Comparison of ENCODE assay signal across 8 cellular contexts in genomic region chr7:148697256-148697841, GRCh38. TPM values are rescaled to one million over a fixed set of nuclear protein-coding genes. Genes with fewer than 3 reads are reported as not detected.
DNase-seq lines count a peak whose midpoint lies in the region; ATAC-seq, FAIRE-seq and TF ChIP-seq lines count a peak whose summit lies in the region.

No MANE protein-coding gene starts in this region.

- H3K27me3 ChIP-seq in IMR-90 (ENCODE audit: control insufficient read depth, insufficient read depth, low read length) (no peaks in the 10 kb centered on the region), H1 (replicated peaks in 1 of 4; ENCODE audit: control insufficient read depth in 3 of 4, extremely low read depth in 1 of 4, insufficient read depth in 3 of 4, low read length in 3 of 4) (no peaks in the 10 kb centered on the region), H7 (ENCODE audit: control insufficient read depth, insufficient read depth, low read length) (no peaks in the 10 kb centered on the region)
- H3K27me3 ChIP-seq in naive thymus-derived CD4-positive, alpha-beta T cell (ENCODE audit: control insufficient read depth in 2 of 2, insufficient read depth in 2 of 2, low read length in 2 of 2) = no peaks in the 10 kb centered on the region

- H3K23ac ChIP-seq in IMR-90 (ENCODE audit: low read depth, low read length) = peak overlapping the region; percentile 65; the same call in 1 of the 2 replicates
- no peak overlapping the region for H3K23ac ChIP-seq in H1 (ENCODE audit: insufficient read length)

- no TSS peak for BruUV-seq in IMR-90 (replicated peaks; lab: Mats Ljungman, UMichigan)

- H3K56ac ChIP-seq in IMR-90 (ENCODE audit: extremely low read depth, insufficient read depth, low read length) = peak overlapping the region; percentile 72; the same call in 1 of the 2 replicates
- H3K56ac ChIP-seq in H1 (replicated peaks; ENCODE audit: insufficient read length, low read depth, low read length) = no peak overlapping the region

- H4K91ac ChIP-seq in IMR-90 (ENCODE audit: insufficient read depth, low read depth, low read length) (no peak overlapping the region), H1 (replicated peaks; ENCODE audit: insufficient read length, low read length) (no peak overlapping the region)

- intact Hi-C loops in IMR-90 (cut with micrococcal nuclease) = loop anchor here (2.0 kb wide), 1 partner anchor 265 kb away; no protein-coding TSS in a partner anchor
- intact Hi-C loops in naive thymus-derived CD4-positive, alpha-beta T cell (cut with micrococcal nuclease) = loop anchor here in 1 of 2 donors (1.0 to 5.0 kb wide), 4 partner anchors 40 to 800 kb away; partner anchors contain the start of genes ZNF746 and ZNF786

- H3K4me3 ChIP-seq in IMR-90 (ENCODE audit: insufficient read depth, low read depth, low read length) (peak overlapping the region; percentile 92), H1 (ENCODE audit: extremely low read depth in 1 of 4, insufficient read depth in 2 of 4, low read depth in 3 of 4, low read length in 4 of 4) (peak overlapping the region; percentile 4 to 89 (median 82); a peak in 6 of 8 replicates), H7 (ENCODE audit: insufficient read depth, low read depth, low read length) (no peak overlapping the region; the same call in 1 of the 2 replicates)
- H3K4me3 ChIP-seq in naive thymus-derived CD4-positive, alpha-beta T cell (ENCODE audit: low read length) = peak overlapping the region; percentile 80

- no peak for TF ChIP-seq CTCF in IMR-90 (conservative IDR thresholded peaks at IDR 0.05; ENCODE audit: low read depth, low read length)
- TF ChIP-seq CTCF in H1 (IDR thresholded peaks at IDR 0.05; ENCODE audit: control extremely low read depth in 1 of 3, insufficient read depth in 1 of 3, low read depth in 1 of 3, low read length in 3 of 3) = no peak

- H4K20me1 ChIP-seq in IMR-90 (ENCODE audit: insufficient read depth, low read length) (peaks cover 24% of the 10 kb centered on the region), H1 (replicated peaks in 1 of 2; ENCODE audit: control insufficient read depth in 1 of 2, insufficient read depth in 2 of 2, low read length in 2 of 2) (peaks cover 0 to 8% of the 10 kb centered on the region in 2 experiments)

- no peaks in the 10 kb centered on the region for H3K23me2 ChIP-seq in H1 (ENCODE audit: low read depth, low read length)

- peak overlapping the region; percentile 30 for H2AK9ac ChIP-seq in IMR-90 (replicated peaks; ENCODE audit: low read depth, low read length, poor library complexity)

- H2AFZ ChIP-seq in IMR-90 (replicated peaks; ENCODE audit: low read length, poor library complexity) (peak overlapping the region; percentile 80), H1 (ENCODE audit: low read length) (no peak overlapping the region)

- peaks cover 39% of the 10 kb centered on the region for H3K4me1 Mint-ChIP-seq in activated CD4-positive, alpha-beta T cell treated with anti-CD3 and anti-CD28 coated beads, Interleukin-2, amount 10 ng/mL, durations not matched to agents 7 days and 5 days
- H3K4me1 Mint-ChIP-seq in naive thymus-derived CD4-positive, alpha-beta T cell = peaks cover 30 to 43% (median 42%) of the 10 kb centered on the region in 7 donors

- peak overlapping the region; percentile 89 for H2BK5ac ChIP-seq in IMR-90 (ENCODE audit: low read depth, low read length, poor library complexity, severe bottlenecking)
- H2BK5ac ChIP-seq in H1 (ENCODE audit: low read depth, low read length) = no peak overlapping the region

- H3K14ac ChIP-seq in IMR-90 (replicated peaks; ENCODE audit: low read depth, low read length) (peak overlapping the region; percentile 24; the same call in 1 of the 2 replicates), H1 (ENCODE audit: insufficient read length) (no peak overlapping the region)

- no peak overlapping the region for H3K18ac ChIP-seq in IMR-90 (ENCODE audit: low read depth, low read length)
- H3K18ac ChIP-seq in H1 (ENCODE audit: extremely low read depth, low read length) = no peak overlapping the region

- CTCF ChIA-PET in IMR-90 (lab: Yijun Ruan, JAX) = interaction anchor here (1.1 kb wide), 1 partner anchor 12 kb away, joined by 3 read pairs; no protein-coding TSS in a partner anchor
- CTCF ChIA-PET in activated CD4-positive, alpha-beta T cell treated with anti-CD3 and anti-CD28 coated beads, Interleukin-2, amount 10 ng/mL, durations not matched to agents 7 days and 5 days (lab: Charles Lee) = interaction anchor here (1.2 kb wide), 2 partner anchors 76 to 122 kb away, joined by 3 read pairs; no protein-coding TSS in a partner anchor
- CTCF ChIA-PET in H1 (lab: Charles Lee; ENCODE audit: partially characterized antibody) = no interaction called here
- CTCF ChIA-PET in naive thymus-derived CD4-positive, alpha-beta T cell (lab: Charles Lee) = interaction anchor here (2.0 kb wide), 1 partner anchor 122 kb away, joined by 12 read pairs; no protein-coding TSS in a partner anchor

- H3K9me3 Mint-ChIP-seq in activated CD4-positive, alpha-beta T cell treated with anti-CD3 and anti-CD28 coated beads, Interleukin-2, amount 10 ng/mL, durations not matched to agents 7 days and 5 days = no peaks in the 10 kb centered on the region
- no peaks in the 10 kb centered on the region for H3K9me3 Mint-ChIP-seq in naive thymus-derived CD4-positive, alpha-beta T cell

- no peak overlapping the region for H2BK12ac ChIP-seq in H1 (ENCODE audit: low read depth, low read length)

- no peak for FAIRE-seq in H1 (lab: Jason Lieb, UNC)

- no peaks in the 10 kb centered on the region for H3K27me3 Mint-ChIP-seq in activated CD4-positive, alpha-beta T cell treated with anti-CD3 and anti-CD28 coated beads, Interleukin-2, amount 10 ng/mL, durations not matched to agents 7 days and 5 days
- H3K27me3 Mint-ChIP-seq in naive thymus-derived CD4-positive, alpha-beta T cell = no peaks in the 10 kb centered on the region

- H2AK5ac ChIP-seq in IMR-90 (ENCODE audit: low read depth, low read length) (peak overlapping the region; percentile 58; the same call in 1 of the 2 replicates), H1 (ENCODE audit: low read depth, low read length) (no peak overlapping the region)

- H4K8ac ChIP-seq in IMR-90 (ENCODE audit: low read depth in 2 of 2, low read length in 2 of 2) (peak overlapping the region; percentile 40 to 68), H1 (ENCODE audit: extremely low read depth, insufficient read depth, low read length) (no peak overlapping the region; the same call in 1 of the 2 replicates)

- peaks cover 0 to 14% of the 10 kb centered on the region in 2 experiments; a peak in 2 of 4 replicates for H3K79me1 ChIP-seq in IMR-90 (ENCODE audit: low read depth in 1 of 2, low read length in 2 of 2)
- no peaks in the 10 kb centered on the region for H3K79me1 ChIP-seq in H1 (ENCODE audit: low read depth, low read length)

- H3K4me1 ChIP-seq in IMR-90 (ENCODE audit: control insufficient read depth, insufficient read depth, low read length) = peaks cover 4% of the 10 kb centered on the region
- peaks cover 2 to 15% (median 7%) of the 10 kb centered on the region in 4 experiments; a peak in 6 of 7 replicates for H3K4me1 ChIP-seq in H1 (replicated peaks in 1 of 4; ENCODE audit: control insufficient read depth in 3 of 4, insufficient read depth in 4 of 4, low read length in 3 of 4)
- peaks cover 17 to 26% of the 10 kb centered on the region in 2 donors for H3K4me1 ChIP-seq in naive thymus-derived CD4-positive, alpha-beta T cell (ENCODE audit: control insufficient read depth in 2 of 2, insufficient read depth in 2 of 2, low read length in 2 of 2)

- H3K9me3 ChIP-seq in IMR-90 (ENCODE audit: control insufficient read depth, insufficient read depth, low read length) (no peaks in the 10 kb centered on the region), H1 (ENCODE audit: insufficient read depth in 2 of 2, low read depth in 1 of 2, low read length in 1 of 2) (no peaks in the 10 kb centered on the region)
- no peaks in the 10 kb centered on the region for H3K9me3 ChIP-seq in naive thymus-derived CD4-positive, alpha-beta T cell (ENCODE audit: control insufficient read depth in 2 of 3, low read length in 3 of 3)

- H2BK15ac ChIP-seq in IMR-90 (ENCODE audit: low read depth, low read length) (peak overlapping the region; percentile 53; the same call in 1 of the 3 replicates), H1 (ENCODE audit: low read length) (no peak overlapping the region)

- TF ChIP-seq RAD21 in IMR-90 (IDR thresholded peaks at IDR 0.05; ENCODE audit: low read length) (no peak), H1 (IDR thresholded peaks at IDR 0.05 in 1 of 2, conservative IDR thresholded peaks at IDR 0.05 in 1 of 2; ENCODE audit: low read depth in 2 of 2, low read length in 2 of 2) (no peak)

- no peak for TF ChIP-seq EP300 in H1 (IDR thresholded peaks at IDR 0.05; ENCODE audit: borderline replicate concordance in 1 of 2, low read depth in 2 of 2, low read length in 2 of 2)

- peak overlapping the region; percentile 65 for H3K27ac ChIP-seq in IMR-90 (ENCODE audit: insufficient read depth, low read length)
- no peak overlapping the region for H3K27ac ChIP-seq in H1 (ENCODE audit: low read depth, low read length)
- peak overlapping the region; percentile 93 for H3K27ac ChIP-seq in naive thymus-derived CD4-positive, alpha-beta T cell (ENCODE audit: low read depth, low read length)
- peak overlapping the region; percentile 33 for H3K27ac ChIP-seq in temporal lobe (ENCODE audit: low read depth, low read length)

- in situ Hi-C loops in IMR-90 (cut with MboI; ENCODE audit: low sequenced_read_pairs) = no loop called here

- H3K4ac ChIP-seq in IMR-90 (ENCODE audit: low read depth, low read length) = peak overlapping the region; percentile 59
- no peak overlapping the region for H3K4ac ChIP-seq in H1 (replicated peaks; ENCODE audit: insufficient read length, low read depth, low read length)

- peak overlapping the region; percentile 91 for H3K9ac ChIP-seq in IMR-90 (ENCODE audit: low read depth, low read length)
- peak overlapping the region in 2 of 4 experiments; percentile 45 to 77; a peak in 2 of 7 replicates for H3K9ac ChIP-seq in H1 (replicated peaks in 1 of 4; ENCODE audit: extremely low read depth in 1 of 4, low read depth in 3 of 4, low read length in 3 of 4)

- H3K79me2 ChIP-seq in H1 (ENCODE audit: control insufficient read depth in 1 of 2, insufficient read depth in 2 of 2, low read length in 2 of 2) = peaks cover 11 to 36% of the 10 kb centered on the region in 2 experiments

- no peak overlapping the region for H2BK20ac ChIP-seq in IMR-90 (ENCODE audit: low read depth, low read length)
- H2BK20ac ChIP-seq in H1 (ENCODE audit: low read length) = no peak overlapping the region

- H3K4me2 ChIP-seq in IMR-90 (ENCODE audit: low read depth, low read length) (peak overlapping the region; percentile 96), H1 (ENCODE audit: insufficient read depth in 1 of 2, low read depth in 2 of 2, low read length in 2 of 2) (peak overlapping the region; percentile 71 to 78)

- H3K4me3 Mint-ChIP-seq in activated CD4-positive, alpha-beta T cell treated with anti-CD3 and anti-CD28 coated beads, Interleukin-2, amount 10 ng/mL, durations not matched to agents 7 days and 5 days = peak overlapping the region; percentile 75
- H3K4me3 Mint-ChIP-seq in naive thymus-derived CD4-positive, alpha-beta T cell = peak overlapping the region; percentile 82 to 95 (median 88)

- peaks cover 5% of the 10 kb centered on the region for H3K9me1 ChIP-seq in IMR-90 (ENCODE audit: insufficient read depth, low read length)

- DNase-seq in IMR-90 (peak; percentile 63), H1 (ENCODE audit: low read depth in 1 of 2, low spot score in 2 of 2) (no peak), H7 (no peak)
- peak; percentile 21 for DNase-seq in activated CD4-positive, alpha-beta T cell treated with anti-CD3 and anti-CD28 coated beads, Interleukin-2, amount 10 ng/mL, durations not matched to agents 7 days and 5 days
- peak in 7 of 9 donors; percentile 8 to 59 (median 18) for DNase-seq in naive thymus-derived CD4-positive, alpha-beta T cell

- POLR2A ChIA-PET in IMR-90 (lab: Charles Lee; ENCODE audit: unreplicated experiment) = no interaction called here
- POLR2A ChIA-PET in activated CD4-positive, alpha-beta T cell treated with anti-CD3 and anti-CD28 coated beads, Interleukin-2, amount 10 ng/mL, durations not matched to agents 7 days and 5 days (lab: Charles Lee) = no interaction called here
- POLR2A ChIA-PET in H1 (lab: Charles Lee; ENCODE audit: partially characterized antibody) = interaction anchor here (1.4 to 3.7 kb wide), 6 partner anchors 9 to 286 kb away, joined by 3 to 21 read pairs (median 7); partner anchors contain the start of gene EZH2
- POLR2A ChIA-PET in naive thymus-derived CD4-positive, alpha-beta T cell (lab: Charles Lee) = interaction anchor here (1.1 to 1.8 kb wide), 6 partner anchors 22 to 450 kb away, joined by 3 to 9 read pairs (median 6); partner anchors contain the start of genes PDIA4 and ZNF398

- H3K36me3 ChIP-seq in IMR-90 (ENCODE audit: control insufficient read depth, insufficient read depth, low read length) = no peaks in the 10 kb centered on the region
- no peaks in the 10 kb centered on the region for H3K36me3 ChIP-seq in H1 (ENCODE audit: control insufficient read depth in 2 of 4, insufficient read depth in 4 of 4, low read length in 3 of 4)
- H3K36me3 ChIP-seq in naive thymus-derived CD4-positive, alpha-beta T cell (ENCODE audit: control insufficient read depth in 2 of 3, insufficient read depth in 3 of 3, low read length in 3 of 3) = no peaks in the 10 kb centered on the region
- H3K36me3 ChIP-seq in H7 (replicated peaks; ENCODE audit: control insufficient read depth, insufficient read depth, low read length) = no peaks in the 10 kb centered on the region

- H4K5ac ChIP-seq in IMR-90 (ENCODE audit: low read depth, low read length) = 0 out of 2 replicates have a peak overlapping the region, but pooled peaks have one; percentile 3
- H4K5ac ChIP-seq in H1 (ENCODE audit: insufficient read length, low read depth, low read length) = no peak overlapping the region

- ATAC-seq in IMR-90 (ENCODE audit: low read depth) = no peak
- no peak for ATAC-seq in naive thymus-derived CD4-positive, alpha-beta T cell
- no peak for ATAC-seq in HG03378 (IDR thresholded peaks at IDR 0.05; ENCODE audit: unreplicated experiment)
- no peak for ATAC-seq in HG02623 (IDR thresholded peaks at IDR 0.05; ENCODE audit: unreplicated experiment)

- peaks cover 7% of the 10 kb centered on the region for H3K36me3 Mint-ChIP-seq in activated CD4-positive, alpha-beta T cell treated with anti-CD3 and anti-CD28 coated beads, Interleukin-2, amount 10 ng/mL, durations not matched to agents 7 days and 5 days (ENCODE audit: low read depth)
- H3K36me3 Mint-ChIP-seq in naive thymus-derived CD4-positive, alpha-beta T cell = peaks cover 0 to 6% (median 0%) of the 10 kb centered on the region in 5 donors

- dilution Hi-C loops in IMR-90 (cut with HindIII; ENCODE audit: low sequenced_read_pairs, unreplicated experiment) = no loop called here

- TF ChIP-seq POLR2A in IMR-90 (IDR thresholded peaks at IDR 0.05; ENCODE audit: low read depth, low read length) (no peak), H1 (IDR thresholded peaks at IDR 0.05; ENCODE audit: control extremely low read depth in 1 of 2, low read depth in 2 of 2, low read length in 2 of 2) (no peak)

- H3K27ac Mint-ChIP-seq in activated CD4-positive, alpha-beta T cell treated with anti-CD3 and anti-CD28 coated beads, Interleukin-2, amount 10 ng/mL, durations not matched to agents 7 days and 5 days = peak overlapping the region; percentile 91
- H3K27ac Mint-ChIP-seq in naive thymus-derived CD4-positive, alpha-beta T cell = peak overlapping the region; percentile 86 to 99 (median 90)

- WGBS in IMR-90 (ENCODE audit: extremely low coverage in 2 of 2, insufficient read length in 1 of 2), 2 experiments = no CpG with 5 or more reads among the region's 13 CpGs
- 79% methylated on average over 13 of the region's 13 CpGs; no CpG with 5 or more reads in 1 of the 2 experiments for WGBS in H1 (ENCODE audit: extremely low coverage in 1 of 2, insufficient coverage in 1 of 2, insufficient read length in 1 of 2, insufficient replicate concordance in 2 of 2, low coverage in 1 of 2, low lambda C conversion rate in 2 of 2, missing lambda C conversion rate in 1 of 2), 2 experiments

- peak overlapping the region; percentile 47; the same call in 1 of the 2 replicates for H2BK120ac ChIP-seq in IMR-90 (ENCODE audit: low read depth, low read length)
- H2BK120ac ChIP-seq in H1 (replicated peaks; ENCODE audit: low read depth, low read length) = no peak overlapping the region

RNA-seq across cellular contexts. Expression of gene CUL1, which starts 1.4 kb away (rescaled TPM):
- total RNA-seq in IMR-90 (2012; rRNA removed) (46.2 and 61.4 TPM in 2 replicates), temporal lobe (51.9 TPM)
- polyA plus RNA-seq in IMR-90 (2012; rRNA removed) (39.4 and 44.0 TPM in 2 replicates), H1 (2011; rRNA removed) (24.1 and 33.0 TPM in 2 replicates)
- 12.8 and 16.9 TPM in 2 replicates for polyA plus RNA-seq in IMR-90 (2012; cell fraction: cytosol; rRNA removed)
- polyA plus RNA-seq in IMR-90 (2012; cell fraction: nucleus; rRNA removed; ENCODE audit: low replicate concordance) = 9.5 and 39.8 TPM in 2 replicates
- 10 to 100 TPM; 51.9 to 57.8 TPM for total RNA-seq in activated CD4-positive, alpha-beta T cell treated with anti-CD3 and anti-CD28 coated beads, Interleukin-2, amount 10 ng/mL, durations not matched to agents 7 days and 5 days
- 76.1 and 77.3 TPM in 2 replicates for total RNA-seq in H1 (2021; fragmentation: NEBNext Ultra II Directional; extraction: Animal tissue kit (Norgen Biotek cat#: 25700))
- 40.3 TPM for polyA plus RNA-seq in H1 (2011; cell fraction: cytosol; rRNA removed)
- polyA plus RNA-seq in H1 (2011; cell fraction: nucleus; rRNA removed) = 26.6 TPM
- polyA plus RNA-seq in H1 (2012, experiment 1 of 2) = 50.5 to 72.3 TPM (median 56.1 TPM) in 4 replicates
- polyA plus RNA-seq in H1 (2012, experiment 2 of 2) = 5.4 TPM
- 44.6 TPM for polyA plus RNA-seq in H1 (2013, experiment 1 of 2)
- polyA plus RNA-seq in H1 (2013, experiment 2 of 2) = 45.3 TPM
- 44.6 and 50.3 TPM in 2 replicates for polyA minus RNA-seq in H1 (2011; rRNA and poly(A)+ RNA removed)
- polyA minus RNA-seq in H1 (2011; cell fraction: cytosol; rRNA and poly(A)+ RNA removed) = 28.3 TPM
- polyA minus RNA-seq in H1 (2011; cell fraction: nucleus; rRNA and poly(A)+ RNA removed) = 33.1 TPM
- 10 to 100 TPM; 39.0 to 68.7 (median 53.6) TPM for total RNA-seq in naive thymus-derived CD4-positive, alpha-beta T cell
- 10 to 100 TPM; 41.7 to 74.0 TPM for polyA plus RNA-seq in naive thymus-derived CD4-positive, alpha-beta T cell
- total RNA-seq in H7 (2014; rRNA removed; shearing (Covaris generic)) = 46.7 and 52.0 TPM in 2 replicates

Comparison
In these comparisons a context has a peak if more than half of its experiments do, and no peak if none do; other contexts are left out.
1. DNase-seq: peak in IMR-90 (single experiment), activated CD4-positive, alpha-beta T cell treated with anti-CD3 and anti-CD28 coated beads, Interleukin-2, amount 10 ng/mL, durations not matched to agents 7 days and 5 days (single experiment) and naive thymus-derived CD4-positive, alpha-beta T cell (7 of 9); none in H1 (0 of 2) and H7 (single experiment).
2. POLR2A ChIA-PET loops: an anchor here in H1 (1.4 to 3.7 kb wide) and naive thymus-derived CD4-positive, alpha-beta T cell (1.1 to 1.8 kb wide); none called in IMR-90 and activated CD4-positive, alpha-beta T cell treated with anti-CD3 and anti-CD28 coated beads, Interleukin-2, amount 10 ng/mL, durations not matched to agents 7 days and 5 days.